21 cellular contexts compared by ENCODE assay signal in genomic region chr9:74044844-74045243, GRCh38.
DNase-seq lines count a peak whose midpoint lies in the region; ATAC-seq, FAIRE-seq and TF ChIP-seq lines count a peak whose summit lies in the region.
"Had no signal": no experiment of that assay in that cellular context is flagged by ENCODE, and none has a peak within 500 bp of the region (broad histone marks: within the 10 kb centered on the region; RNA-seq: fewer than 3 reads in every experiment).

No MANE protein-coding gene starts in this region.

- no peak for TF ChIP-seq CTCF in right lobe of liver (IDR thresholded peaks at IDR 0.05)
- no peak for TF ChIP-seq CTCF in HepG2 (CRISPR knock-in tag; IDR thresholded peaks at IDR 0.05)
- no peak for TF ChIP-seq CTCF in H1 (IDR thresholded peaks at IDR 0.05; ENCODE audit: control extremely low read depth in 1 of 3, insufficient read depth in 1 of 3, low read depth in 1 of 3, low read length in 3 of 3)

- ATAC-seq in right lobe of liver = peak; percentile 52 to 85 (median 68)
- no peak for ATAC-seq in HepG2
- no peak for ATAC-seq in HG03460 (IDR thresholded peaks at IDR 0.05; ENCODE audit: unreplicated experiment)
- ATAC-seq: A549; CD8-positive, alpha-beta T cell had no signal

- H3K79me2 ChIP-seq in HepG2 (ENCODE audit: insufficient read depth, low read length) = no peaks in the 10 kb centered on the region
- H3K79me2 ChIP-seq in H1 (ENCODE audit: control insufficient read depth in 1 of 2, insufficient read depth in 2 of 2, low read length in 2 of 2) = no peaks in the 10 kb centered on the region
- no peaks in the 10 kb centered on the region for H3K79me2 ChIP-seq in mesendoderm (ENCODE audit: control insufficient read depth, insufficient read depth, low read length)

- H2AFZ ChIP-seq in HepG2 (ENCODE audit: low read length) = no peak overlapping the region
- H2AFZ ChIP-seq in H1 (ENCODE audit: low read length) = no peak overlapping the region

- in situ Hi-C loops in HepG2 (cut with HindIII; ENCODE audit: extremely low pct_ligation_motif_present, low pct_unique_long_range_greater_than_20kb) = no loop called here

- H3K36me3 ChIP-seq in right lobe of liver (no peaks in the 10 kb centered on the region), HepG2 (replicated peaks in 1 of 2; ENCODE audit: control insufficient read depth in 1 of 2, insufficient read depth in 2 of 2, low read length in 2 of 2) (no peaks in the 10 kb centered on the region), H1 (ENCODE audit: control insufficient read depth in 2 of 4, insufficient read depth in 4 of 4, low read length in 3 of 4) (no peaks in the 10 kb centered on the region), mesendoderm (ENCODE audit: control insufficient read depth, insufficient read depth, low read length) (no peaks in the 10 kb centered on the region)
- H3K36me3 ChIP-seq: BLaER1 treated with 17β-estradiol and CSF1 and Interleukin-3, amounts not matched to agents 10 nM and 100 nM had no signal

- H3K56ac ChIP-seq in H1 (replicated peaks; ENCODE audit: insufficient read length, low read depth, low read length) (no peak overlapping the region), mesendoderm (ENCODE audit: low read length) (peak overlapping the region; percentile 60)

- no peak for TF ChIP-seq EP300 in HepG2 (IDR thresholded peaks at IDR 0.05; ENCODE audit: low read depth in 2 of 2, low read length in 2 of 2)
- TF ChIP-seq EP300 in HepG2 (CRISPR knock-in tag; IDR thresholded peaks at IDR 0.05; ENCODE audit: borderline replicate concordance) = no peak
- TF ChIP-seq EP300 in H1 (IDR thresholded peaks at IDR 0.05; ENCODE audit: borderline replicate concordance in 1 of 2, low read depth in 2 of 2, low read length in 2 of 2) = no peak

- H4K91ac ChIP-seq in H1 (replicated peaks; ENCODE audit: insufficient read length, low read length) = peak overlapping the region; percentile 75

- H3K4me3 ChIP-seq in right lobe of liver (no peak overlapping the region), HepG2 (replicated peaks in 1 of 3; ENCODE audit: insufficient read depth in 1 of 3, low read depth in 2 of 3, low read length in 3 of 3) (no peak overlapping the region), H1 (ENCODE audit: extremely low read depth in 1 of 4, insufficient read depth in 2 of 4, low read depth in 3 of 4, low read length in 4 of 4) (no peak overlapping the region), mesendoderm (ENCODE audit: low read length) (no peak overlapping the region)
- H3K4me3 ChIP-seq: A549; BLaER1 treated with 17β-estradiol and CSF1 and Interleukin-3, amounts not matched to agents 10 nM and 100 nM had no signal

- H3K27me3 ChIP-seq in right lobe of liver (no peaks in the 10 kb centered on the region), HepG2 (ENCODE audit: control insufficient read depth in 1 of 2, insufficient read depth in 2 of 2, low read length in 2 of 2) (no peaks in the 10 kb centered on the region), H1 (replicated peaks in 1 of 4; ENCODE audit: control insufficient read depth in 3 of 4, extremely low read depth in 1 of 4, insufficient read depth in 3 of 4, low read length in 3 of 4) (no peaks in the 10 kb centered on the region), mesendoderm (ENCODE audit: insufficient read depth, low read length, poor library complexity) (no peaks in the 10 kb centered on the region)
- H3K27me3 ChIP-seq: BLaER1 treated with 17β-estradiol and CSF1 and Interleukin-3, amounts not matched to agents 10 nM and 100 nM had no signal

- no peak for FAIRE-seq in HepG2 (lab: Jason Lieb, UNC)
- no peak for FAIRE-seq in H1 (lab: Jason Lieb, UNC)
- FAIRE-seq: A549, D721Med, G401.6, GM12891, GM19239 had no signal

- H3K27ac ChIP-seq in right lobe of liver (no peak overlapping the region), HepG2 (ENCODE audit: extremely low read length, insufficient read depth, low read length) (no peak overlapping the region), H1 (ENCODE audit: low read depth, low read length) (no peak overlapping the region), mesendoderm (ENCODE audit: low read depth, low read length) (no peak overlapping the region)
- H3K27ac ChIP-seq: 22Rv1; A549; BLaER1 treated with 17β-estradiol and CSF1 and Interleukin-3, amounts not matched to agents 10 nM and 100 nM; C4-2B had no signal

- peaks cover 0 to 13% (median 0%) of the 10 kb centered on the region in 4 donors for H3K4me1 ChIP-seq in right lobe of liver
- peaks cover 22% of the 10 kb centered on the region for H3K4me1 ChIP-seq in HepG2 (ENCODE audit: insufficient read depth, low read length)
- peaks cover 0 to 2% (median under 1%) of the 10 kb centered on the region in 4 experiments; a peak in 1 of 7 replicates for H3K4me1 ChIP-seq in H1 (replicated peaks in 1 of 4; ENCODE audit: control insufficient read depth in 3 of 4, insufficient read depth in 4 of 4, low read length in 3 of 4)
- H3K4me1 ChIP-seq in mesendoderm (ENCODE audit: control insufficient read depth, low read depth, low read length) = no peaks in the 10 kb centered on the region
- H3K4me1 ChIP-seq: A549; BLaER1 treated with 17β-estradiol and CSF1 and Interleukin-3, amounts not matched to agents 10 nM and 100 nM; Caco-2 had no signal

- no peak overlapping the region for H3K4ac ChIP-seq in H1 (replicated peaks; ENCODE audit: insufficient read length, low read depth, low read length)
- no peak overlapping the region for H3K4ac ChIP-seq in mesendoderm (ENCODE audit: low read depth, low read length)

- no peak overlapping the region for H3K9ac ChIP-seq in HepG2 (ENCODE audit: insufficient read depth, low read depth, low read length)
- no peak overlapping the region for H3K9ac ChIP-seq in H1 (replicated peaks in 1 of 4; ENCODE audit: extremely low read depth in 1 of 4, low read depth in 3 of 4, low read length in 3 of 4)
- no peak overlapping the region for H3K9ac ChIP-seq in mesendoderm (ENCODE audit: low read length)
- H3K9ac ChIP-seq: BLaER1 treated with 17β-estradiol and CSF1 and Interleukin-3, amounts not matched to agents 10 nM and 100 nM had no signal

- H2BK15ac ChIP-seq in H1 (ENCODE audit: low read length) (no peak overlapping the region), mesendoderm (replicated peaks; ENCODE audit: low read depth) (no peak overlapping the region)

- H2AK5ac ChIP-seq in H1 (ENCODE audit: low read depth, low read length) = peak overlapping the region; percentile 90; the same call in 1 of the 2 replicates
- no peak overlapping the region for H2AK5ac ChIP-seq in mesendoderm (ENCODE audit: low read length)

- H3K9me3 ChIP-seq in right lobe of liver = no peaks in the 10 kb centered on the region
- H3K9me3 ChIP-seq in HepG2 (ENCODE audit: low read length) = no peaks in the 10 kb centered on the region
- no peaks in the 10 kb centered on the region for H3K9me3 ChIP-seq in H1 (ENCODE audit: insufficient read depth in 2 of 2, low read depth in 1 of 2, low read length in 1 of 2)
- H3K9me3 ChIP-seq: A549; BLaER1 treated with 17β-estradiol and CSF1 and Interleukin-3, amounts not matched to agents 10 nM and 100 nM; Caco-2 had no signal

- 15% methylated on average over 3 of the region's 3 CpGs for WGBS in right lobe of liver (ENCODE audit: insufficient coverage, low coverage, low lambda C conversion rate, missing lambda C conversion rate)
- WGBS in HepG2 (ENCODE audit: low lambda C conversion rate) = 57% methylated on average over 3 of the region's 3 CpGs
- WGBS in H1 (ENCODE audit: extremely low coverage in 1 of 2, insufficient coverage in 1 of 2, insufficient read length in 1 of 2, insufficient replicate concordance in 2 of 2, low coverage in 1 of 2, low lambda C conversion rate in 2 of 2, missing lambda C conversion rate in 1 of 2), 2 experiments = 98% methylated on average over 3 of the region's 3 CpGs; no CpG with 5 or more reads in 1 of the 2 experiments
- WGBS in mesendoderm (ENCODE audit: extremely low coverage, insufficient coverage, low lambda C conversion rate) = no CpG with 5 or more reads among the region's 3 CpGs

- H2BK5ac ChIP-seq in H1 (ENCODE audit: low read depth, low read length) = no peak overlapping the region
- peak overlapping the region; percentile 67 for H2BK5ac ChIP-seq in mesendoderm (ENCODE audit: low read length)

- TF ChIP-seq POLR2A in right lobe of liver (IDR thresholded peaks at IDR 0.05) = no peak
- TF ChIP-seq POLR2A in HepG2 (IDR thresholded peaks at IDR 0.05; ENCODE audit: insufficient read depth in 1 of 2, low read depth in 2 of 2, low read length in 2 of 2) = no peak
- no peak for TF ChIP-seq POLR2A in H1 (IDR thresholded peaks at IDR 0.05; ENCODE audit: control extremely low read depth in 1 of 2, low read depth in 2 of 2, low read length in 2 of 2)

- H3K79me1 ChIP-seq in H1 (ENCODE audit: low read depth, low read length) (no peaks in the 10 kb centered on the region), mesendoderm (ENCODE audit: low read length) (no peaks in the 10 kb centered on the region)

- no peak overlapping the region for H3K23ac ChIP-seq in H1 (ENCODE audit: insufficient read length)
- H3K23ac ChIP-seq in mesendoderm (ENCODE audit: low read length) = no peak overlapping the region

- H2BK12ac ChIP-seq in H1 (ENCODE audit: low read depth, low read length) = no peak overlapping the region

- BruUV-seq in HepG2 (replicated peaks; lab: Mats Ljungman, UMichigan) = no TSS peak

- no peak overlapping the region for H2BK20ac ChIP-seq in H1 (ENCODE audit: low read length)

- H4K20me1 ChIP-seq in HepG2 (ENCODE audit: insufficient read depth, low read length) (no peaks in the 10 kb centered on the region), H1 (replicated peaks in 1 of 2; ENCODE audit: control insufficient read depth in 1 of 2, insufficient read depth in 2 of 2, low read length in 2 of 2) (peaks cover 0 to 2% of the 10 kb centered on the region in 2 experiments)
- H4K20me1 ChIP-seq: BLaER1 treated with 17β-estradiol and CSF1 and Interleukin-3, amounts not matched to agents 10 nM and 100 nM had no signal

- POLR2A ChIA-PET in HepG2 (lab: Yijun Ruan, JAX) (no interaction called here), H1 (lab: Charles Lee; ENCODE audit: partially characterized antibody) (no interaction called here)

- H3K14ac ChIP-seq in H1 (ENCODE audit: insufficient read length) = no peak overlapping the region

- H3K4me2 ChIP-seq in HepG2 (ENCODE audit: low read depth, low read length) (no peak overlapping the region), H1 (ENCODE audit: insufficient read depth in 1 of 2, low read depth in 2 of 2, low read length in 2 of 2) (no peak overlapping the region), mesendoderm (ENCODE audit: low read length) (no peak overlapping the region)
- H3K4me2 ChIP-seq: A549; BLaER1 treated with 17β-estradiol and CSF1 and Interleukin-3, amounts not matched to agents 10 nM and 100 nM had no signal

- CTCF ChIA-PET in HepG2 (lab: Yijun Ruan, JAX; ENCODE audit: low intra/inter-chr PET ratio, low total read pairs) = no interaction called here
- CTCF ChIA-PET in H1 (lab: Charles Lee; ENCODE audit: partially characterized antibody) = no interaction called here

- DNase-seq in right lobe of liver = peak in 2 of 3 donors; percentile 32 to 49
- DNase-seq in HepG2 (ENCODE audit: low spot score) = no peak
- no peak for DNase-seq in H1 (ENCODE audit: low read depth in 1 of 2, low spot score in 2 of 2)
- peak; percentile 72 for DNase-seq in mesendoderm
- no peak for DNase-seq in NCI-H2227 treated with DMSO at 0.1 percent for 48 hours (lab: John Stamatoyannopoulos, UW)
- DNase-seq: AML-193; Caco-2; Calu3; CD4-positive, alpha-beta T cell; CD8-positive, alpha-beta T cell; DMS79 treated with DMSO at 0.1 percent for 48 hours; GF-D8 had no signal

- TF ChIP-seq RAD21 in HepG2 (CRISPR knock-in tag; IDR thresholded peaks at IDR 0.05) (no peak), H1 (IDR thresholded peaks at IDR 0.05 in 1 of 2, conservative IDR thresholded peaks at IDR 0.05 in 1 of 2; ENCODE audit: low read depth in 2 of 2, low read length in 2 of 2) (no peak)

- H3K18ac ChIP-seq in H1 (ENCODE audit: extremely low read depth, low read length) (peak overlapping the region; percentile 34; the same call in 1 of the 2 replicates), mesendoderm (ENCODE audit: low read length) (no peak overlapping the region)

- no peak overlapping the region for H4K8ac ChIP-seq in H1 (ENCODE audit: extremely low read depth, insufficient read depth, low read length)
- no peak overlapping the region for H4K8ac ChIP-seq in mesendoderm (ENCODE audit: low read depth, low read length)

- H3K23me2 ChIP-seq in H1 (ENCODE audit: low read depth, low read length) = no peaks in the 10 kb centered on the region

- H4K5ac ChIP-seq in H1 (ENCODE audit: insufficient read length, low read depth, low read length) = no peak overlapping the region
- no peak overlapping the region for H4K5ac ChIP-seq in mesendoderm (ENCODE audit: low read length)

- H2BK120ac ChIP-seq in H1 (replicated peaks; ENCODE audit: low read depth, low read length) (no peak overlapping the region), mesendoderm (ENCODE audit: low read depth, low read length) (no peak overlapping the region)

- intact Hi-C loops in right lobe of liver (cut with DNase I) (no loop called here), HepG2 (cut with micrococcal nuclease; ENCODE audit: unreplicated experiment) (no loop called here)

Comparison
In these comparisons a context has a peak if more than half of its experiments do, and no peak if none do; other contexts are left out.
1. ATAC-seq: peak in right lobe of liver (4 of 4); none in HepG2 (single experiment) and HG03460 (single experiment).
2. DNase-seq: peak in right lobe of liver (2 of 3) and mesendoderm (single experiment); none in HepG2 (single experiment), H1 (0 of 2) and NCI-H2227 treated with DMSO at 0.1 percent for 48 hours (single experiment).